9 cellular contexts compared by ENCODE assay signal in the genomic region with DNA sequence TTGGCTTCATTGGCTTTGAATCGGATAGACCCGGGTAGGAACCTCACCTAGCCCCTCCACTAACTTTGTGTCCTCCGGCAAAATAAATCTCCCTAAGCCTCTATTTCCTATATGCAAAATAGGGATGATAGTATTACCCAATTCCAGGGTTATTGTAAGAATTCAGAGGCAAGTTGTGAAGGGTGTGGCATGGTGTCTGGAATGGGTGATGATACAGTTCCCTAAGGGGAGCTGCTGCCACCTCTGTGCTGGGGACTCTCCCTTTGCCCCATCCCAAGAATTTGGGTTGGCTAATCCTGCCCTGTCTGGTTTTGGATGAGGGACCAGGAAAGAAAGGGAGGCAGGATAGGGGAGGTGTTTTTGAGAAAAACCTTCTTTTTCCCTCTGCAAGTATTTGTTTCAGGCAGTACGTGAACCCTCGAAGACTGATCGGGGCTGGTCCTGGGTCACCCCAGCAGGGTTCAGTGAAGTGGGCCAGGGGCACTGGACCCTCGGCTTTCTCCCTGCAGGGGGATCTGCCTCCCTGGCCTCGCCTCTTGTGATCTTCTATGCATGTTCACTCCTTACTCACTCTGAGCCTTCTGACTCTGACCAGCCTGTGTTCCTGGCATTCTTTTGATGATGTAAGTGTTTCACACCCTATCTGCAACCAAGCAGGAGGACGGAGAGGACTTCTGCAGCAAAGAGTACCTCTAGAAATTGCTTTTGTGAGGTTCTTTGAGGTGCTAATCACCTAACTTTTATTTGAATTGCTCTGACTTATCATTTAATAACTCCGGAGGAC.
DNase-seq lines count a peak whose midpoint lies in the region; ATAC-seq and TF ChIP-seq lines count a peak whose summit lies in the region.
"Had no signal": no experiment of that assay in that cellular context is flagged by ENCODE, and none has a peak within 500 bp of the region (broad histone marks: within the 10 kb centered on the region; RNA-seq: fewer than 3 reads in every experiment).

No MANE protein-coding gene starts in this region.

- intact Hi-C loops in activated CD4-positive, alpha-beta T cell treated with anti-CD3 and anti-CD28 coated beads, Interleukin-2, amount 10 ng/mL, durations not matched to agents 24 days and 14 days (cut with micrococcal nuclease): loop anchor here (1.0 to 2.0 kb wide), 2 partner anchors 8 to 28 kb away; no protein-coding TSS in a partner anchor
- intact Hi-C loops in tibial artery (cut with DNase I; ENCODE audit: low total_unique reads): no loop called here

- no peaks in the 10 kb centered on the region for H3K27me3 Mint-ChIP-seq in activated CD4-positive, alpha-beta T cell treated with anti-CD3 and anti-CD28 coated beads, Interleukin-2, amount 10 ng/mL, durations not matched to agents 24 days and 14 days
- no peaks in the 10 kb centered on the region for H3K27me3 Mint-ChIP-seq in activated naive CD8-positive, alpha-beta T cell treated with anti-CD3 and anti-CD28 coated beads, Interleukin-2, amount 10 ng/mL, durations not matched to agents 7 days and 5 days
- peaks cover 7 to 30% (median 23%) of the 10 kb centered on the region in 3 donors for H3K27me3 Mint-ChIP-seq in immature natural killer cell (ENCODE audit: low read depth in 3 of 3)

- POLR2A ChIA-PET in activated naive CD8-positive, alpha-beta T cell treated with anti-CD3 and anti-CD28 coated beads, Interleukin-2, amount 10 ng/mL, durations not matched to agents 7 days and 5 days (lab: Charles Lee): interaction anchor here (1.9 to 4.9 kb wide), 2 partner anchors 8 to 61 kb away, joined by 19 to 49 read pairs; a partner anchor contains a TSS

- DNase-seq in activated CD4-positive, alpha-beta T cell treated with anti-CD3 and anti-CD28 coated beads, Interleukin-2, amount 10 ng/mL, durations not matched to agents 24 days and 14 days: peak; percentile 73
- DNase-seq in activated CD4-positive, alpha-beta T cell treated with anti-CD3 and anti-CD28 coated beads for 4 hours: no peak
- DNase-seq in activated naive CD8-positive, alpha-beta T cell treated with anti-CD3 and anti-CD28 coated beads, Interleukin-2, amount 10 ng/mL, durations not matched to agents 7 days and 5 days: no peak
- no peak for DNase-seq in immature natural killer cell
- DNase-seq in tibial artery: no peak
- no peak for DNase-seq in NCI-H2171 treated with DMSO at 0.1 percent for 48 hours (lab: John Stamatoyannopoulos, UW)

- H3K9me3 ChIP-seq in tibial artery: no peaks in the 10 kb centered on the region

- peaks cover 4% of the 10 kb centered on the region for H3K36me3 Mint-ChIP-seq in activated CD4-positive, alpha-beta T cell treated with anti-CD3 and anti-CD28 coated beads, Interleukin-2, amount 10 ng/mL, durations not matched to agents 24 days and 14 days (ENCODE audit: low read depth)
- peaks cover 5% of the 10 kb centered on the region for H3K36me3 Mint-ChIP-seq in activated naive CD8-positive, alpha-beta T cell treated with anti-CD3 and anti-CD28 coated beads, Interleukin-2, amount 10 ng/mL, durations not matched to agents 7 days and 5 days
- H3K36me3 Mint-ChIP-seq in immature natural killer cell: no peaks in the 10 kb centered on the region

- no peaks in the 10 kb centered on the region for H3K27me3 ChIP-seq in tibial artery

- no peak for TF ChIP-seq CTCF in tibial artery (IDR thresholded peaks at IDR 0.05)

- peaks cover 85% of the 10 kb centered on the region for H3K4me1 Mint-ChIP-seq in activated CD4-positive, alpha-beta T cell treated with anti-CD3 and anti-CD28 coated beads, Interleukin-2, amount 10 ng/mL, durations not matched to agents 24 days and 14 days
- peaks cover 80% of the 10 kb centered on the region for H3K4me1 Mint-ChIP-seq in activated naive CD8-positive, alpha-beta T cell treated with anti-CD3 and anti-CD28 coated beads, Interleukin-2, amount 10 ng/mL, durations not matched to agents 7 days and 5 days
- H3K4me1 Mint-ChIP-seq in immature natural killer cell: peaks cover 93 to 98% of the 10 kb centered on the region in 2 donors

- no peaks in the 10 kb centered on the region for H3K36me3 ChIP-seq in tibial artery

- peak overlapping the region; percentile 83 for H3K4me3 Mint-ChIP-seq in activated CD4-positive, alpha-beta T cell treated with anti-CD3 and anti-CD28 coated beads, Interleukin-2, amount 10 ng/mL, durations not matched to agents 24 days and 14 days
- H3K4me3 Mint-ChIP-seq in activated naive CD8-positive, alpha-beta T cell treated with anti-CD3 and anti-CD28 coated beads, Interleukin-2, amount 10 ng/mL, durations not matched to agents 7 days and 5 days: peak overlapping the region; percentile 91
- H3K4me3 Mint-ChIP-seq in immature natural killer cell: peak overlapping the region; percentile 92 to 97 (median 95)

- no peak overlapping the region for H3K4me3 ChIP-seq in tibial artery

- ATAC-seq in activated naive CD8-positive, alpha-beta T cell treated with anti-CD3 and anti-CD28 coated beads, Interleukin-2, amount 10 ng/mL, durations not matched to agents 7 days and 5 days (ENCODE audit: low read depth): no peak
- ATAC-seq in GM21360 (IDR thresholded peaks at IDR 0.05; ENCODE audit: unreplicated experiment) (no peak), HG03108 (IDR thresholded peaks at IDR 0.05; ENCODE audit: unreplicated experiment) (no peak)

- H3K9me3 Mint-ChIP-seq in activated CD4-positive, alpha-beta T cell treated with anti-CD3 and anti-CD28 coated beads, Interleukin-2, amount 10 ng/mL, durations not matched to agents 24 days and 14 days: no peaks in the 10 kb centered on the region
- H3K9me3 Mint-ChIP-seq in activated naive CD8-positive, alpha-beta T cell treated with anti-CD3 and anti-CD28 coated beads, Interleukin-2, amount 10 ng/mL, durations not matched to agents 7 days and 5 days: no peaks in the 10 kb centered on the region
- H3K9me3 Mint-ChIP-seq in immature natural killer cell: no peaks in the 10 kb centered on the region

- H3K27ac Mint-ChIP-seq in activated CD4-positive, alpha-beta T cell treated with anti-CD3 and anti-CD28 coated beads, Interleukin-2, amount 10 ng/mL, durations not matched to agents 24 days and 14 days: peak overlapping the region; percentile 91
- peak overlapping the region; percentile 97 for H3K27ac Mint-ChIP-seq in activated naive CD8-positive, alpha-beta T cell treated with anti-CD3 and anti-CD28 coated beads, Interleukin-2, amount 10 ng/mL, durations not matched to agents 7 days and 5 days
- H3K27ac Mint-ChIP-seq in immature natural killer cell: peak overlapping the region; percentile 98 to 100 (median 99)

- H3K4me1 ChIP-seq in tibial artery: peaks cover 0 to 99% (median 82%) of the 10 kb centered on the region in 4 donors

- H3K27ac ChIP-seq in tibial artery: peak overlapping the region; percentile 84 to 88
- H3K27ac ChIP-seq: HL-60 had no signal
